Comparison of ENCODE assay signal across 14 cellular contexts in genomic region chr2:30257266-30258214, GRCh38. TPM values are rescaled to one million over a fixed set of nuclear protein-coding genes. Genes with fewer than 3 reads are reported as not detected.
A peak's percentile ranks its signal among the peaks of the same experiment; 100 is the strongest.
DNase-seq lines count a peak whose midpoint lies in the region; ATAC-seq, FAIRE-seq and TF ChIP-seq lines count a peak whose summit lies in the region.
"Had no signal": no experiment of that assay in that cellular context is flagged by ENCODE, and none has a peak within 500 bp of the region (broad histone marks: within the 10 kb centered on the region; RNA-seq: fewer than 3 reads in every experiment).

No MANE protein-coding gene starts in this region.

- H3K79me2 ChIP-seq in GM23248 (ENCODE audit: insufficient read depth): peaks cover 72% of the 10 kb centered on the region

- TF ChIP-seq CTCF in activated B cell treated with CpG ODN at 0.5 μM for 24 hours (IDR thresholded peaks at IDR 0.05): no peak

- H3K36me3 ChIP-seq in GM23248 (ENCODE audit: low read depth): peaks cover 65% of the 10 kb centered on the region
- H3K36me3 ChIP-seq: colonic mucosa had no signal

- no peak overlapping the region for H3K4me2 ChIP-seq in GM23248 (ENCODE audit: unreplicated experiment)

- H3K4me3 ChIP-seq in GM23248: no peak overlapping the region
- H3K4me3 ChIP-seq: colonic mucosa had no signal

- no peak overlapping the region for H3K9ac ChIP-seq in GM23248

- no peak for DNase-seq in stimulated activated naive CD8-positive, alpha-beta T cell treated with anti-CD3 and anti-CD28 coated beads, Interleukin-15, Interleukin-2, amounts not matched to agents 100 U/mL and 50 U/mL, for 24 hours
- DNase-seq in activated B cell treated with CpG ODN at 0.5 μM for 24 hours: no peak
- no peak for DNase-seq in immature natural killer cell
- DNase-seq in GM19239 (ENCODE audit: insufficient read length, low spot score): no peak
- DNase-seq in GM23248: no peak
- DNase-seq: amygdala, C1 segment of cervical spinal cord, colonic mucosa, mesenchymal stem cell, SHP77 had no signal

- ATAC-seq in stimulated activated naive CD8-positive, alpha-beta T cell treated with anti-CD3 and anti-CD28 coated beads, Interleukin-15, Interleukin-2, amounts not matched to agents 100 U/mL and 50 U/mL, for 24 hours: no peak
- no peak for ATAC-seq in activated B cell treated with CpG ODN at 0.5 μM for 24 hours (ENCODE audit: low read depth)
- no peak for ATAC-seq in HG02763 (IDR thresholded peaks at IDR 0.05; ENCODE audit: unreplicated experiment)
- no peak for ATAC-seq in HG03460 (IDR thresholded peaks at IDR 0.05; ENCODE audit: unreplicated experiment)
- ATAC-seq: HCT116 had no signal

- in situ Hi-C loops in GM23248 (cut with MboI): no loop called here

- H3K9me3 Mint-ChIP-seq in stimulated activated naive CD8-positive, alpha-beta T cell treated with anti-CD3 and anti-CD28 coated beads, Interleukin-15, Interleukin-2, amounts not matched to agents 100 ng/mL and 50 ng/mL, for 24 hours: peaks cover 13% of the 10 kb centered on the region
- peaks cover 6% of the 10 kb centered on the region for H3K9me3 Mint-ChIP-seq in activated B cell treated with CpG ODN at 0.5 μM for 24 hours
- H3K9me3 Mint-ChIP-seq in immature natural killer cell: no peaks in the 10 kb centered on the region

- FAIRE-seq in GM19239 (lab: Jason Lieb, UNC): no peak

- CTCF ChIA-PET in activated B cell treated with CpG ODN at 0.5 μM for 24 hours (lab: Charles Lee): no interaction called here

- H3K4me3 Mint-ChIP-seq in stimulated activated naive CD8-positive, alpha-beta T cell treated with anti-CD3 and anti-CD28 coated beads, Interleukin-15, Interleukin-2, amounts not matched to agents 100 ng/mL and 50 ng/mL, for 24 hours: peak overlapping the region; percentile 33
- H3K4me3 Mint-ChIP-seq in activated B cell treated with CpG ODN at 0.5 μM for 24 hours: no peak overlapping the region
- peak overlapping the region in 1 of 5 donors; percentile 9 for H3K4me3 Mint-ChIP-seq in immature natural killer cell

- POLR2A ChIA-PET in activated B cell treated with CpG ODN at 0.5 μM for 24 hours (lab: Charles Lee): interaction anchor here (0.9 to 1.2 kb wide), 2 partner anchors 10 to 24 kb away, joined by 3 to 4 read pairs; no protein-coding TSS in a partner anchor

- intact Hi-C loops in activated B cell treated with CpG ODN at 0.5 μM for 24 hours (cut with micrococcal nuclease): no loop called here

- no peaks in the 10 kb centered on the region for H3K27me3 Mint-ChIP-seq in stimulated activated naive CD8-positive, alpha-beta T cell treated with anti-CD3 and anti-CD28 coated beads, Interleukin-15, Interleukin-2, amounts not matched to agents 100 ng/mL and 50 ng/mL, for 24 hours
- H3K27me3 Mint-ChIP-seq in activated B cell treated with CpG ODN at 0.5 μM for 24 hours (no peaks in the 10 kb centered on the region), immature natural killer cell (ENCODE audit: low read depth in 3 of 3) (peaks cover 0 to 10% (median 3%) of the 10 kb centered on the region in 3 donors)

- no peaks in the 10 kb centered on the region for H3K9me2 ChIP-seq in GM23248 (ENCODE audit: insufficient read depth)

- no peaks in the 10 kb centered on the region for H3K9me3 ChIP-seq in GM23248 (ENCODE audit: low read depth)
- H3K9me3 ChIP-seq: colonic mucosa had no signal

- peaks cover 82% of the 10 kb centered on the region for H3K36me3 Mint-ChIP-seq in stimulated activated naive CD8-positive, alpha-beta T cell treated with anti-CD3 and anti-CD28 coated beads, Interleukin-15, Interleukin-2, amounts not matched to agents 100 ng/mL and 50 ng/mL, for 24 hours (ENCODE audit: low read depth)
- H3K36me3 Mint-ChIP-seq in activated B cell treated with CpG ODN at 0.5 μM for 24 hours (ENCODE audit: low read depth): peaks cover 83% of the 10 kb centered on the region
- peaks cover 31 to 50% (median 40%) of the 10 kb centered on the region in 3 donors for H3K36me3 Mint-ChIP-seq in immature natural killer cell

- WGBS in GM23248 (ENCODE audit: low coverage in 1 of 2, low lambda C conversion rate in 2 of 2, missing lambda C conversion rate in 2 of 2), 2 experiments: 90 to 92% methylated on average over 17 of the region's 17 CpGs

- H3K27ac Mint-ChIP-seq in stimulated activated naive CD8-positive, alpha-beta T cell treated with anti-CD3 and anti-CD28 coated beads, Interleukin-15, Interleukin-2, amounts not matched to agents 100 ng/mL and 50 ng/mL, for 24 hours: peak overlapping the region; percentile 81
- H3K27ac Mint-ChIP-seq in activated B cell treated with CpG ODN at 0.5 μM for 24 hours: peak overlapping the region; percentile 70
- H3K27ac Mint-ChIP-seq in immature natural killer cell: peak overlapping the region; percentile 37 to 91 (median 80)

- H3F3A ChIP-seq in GM23248 (ENCODE audit: insufficient read depth): peaks cover 93% of the 10 kb centered on the region

- H3K4me1 Mint-ChIP-seq in stimulated activated naive CD8-positive, alpha-beta T cell treated with anti-CD3 and anti-CD28 coated beads, Interleukin-15, Interleukin-2, amounts not matched to agents 100 ng/mL and 50 ng/mL, for 24 hours (ENCODE audit: low read depth): peaks cover 100% of the 10 kb centered on the region
- H3K4me1 Mint-ChIP-seq in activated B cell treated with CpG ODN at 0.5 μM for 24 hours: peaks cover 56% of the 10 kb centered on the region
- H3K4me1 Mint-ChIP-seq in immature natural killer cell: peaks cover 83 to 97% of the 10 kb centered on the region in 2 donors

- no peaks in the 10 kb centered on the region for H3K27me3 ChIP-seq in GM23248 (replicated peaks; ENCODE audit: insufficient read depth)
- H3K27me3 ChIP-seq: colonic mucosa had no signal

- no peak overlapping the region for H3K27ac ChIP-seq in GM23248
- H3K27ac ChIP-seq: colonic mucosa had no signal

- no peak overlapping the region for H2AFZ ChIP-seq in GM23248

- peaks cover 18% of the 10 kb centered on the region for H3K4me1 ChIP-seq in GM23248 (ENCODE audit: insufficient read depth)

- H4K20me1 ChIP-seq in GM23248 (ENCODE audit: insufficient read depth): peaks cover 8% of the 10 kb centered on the region; the same call in 1 of the 2 replicates

RNA-seq across cellular contexts. Expression of gene LBH, which starts 26.2 kb away (rescaled TPM):
- 120 and 131 TPM in 2 replicates for total RNA-seq in activated B cell treated with CpG ODN at 0.5 μM for 24 hours
- polyA plus RNA-seq in immature natural killer cell (100 to 1,000 TPM; 101 to 137 (median 129) TPM), GM23248 (2016; fragmentation: Nextera tagmentation; extraction: Ambion mirVana) (155 and 162 TPM in 2 replicates)
- 189 and 285 TPM in 2 replicates for total RNA-seq in GM23248 (2014; rRNA removed; shearing (Covaris generic))
